ENCODE assay signal across 24 cellular contexts in the genomic region with DNA sequence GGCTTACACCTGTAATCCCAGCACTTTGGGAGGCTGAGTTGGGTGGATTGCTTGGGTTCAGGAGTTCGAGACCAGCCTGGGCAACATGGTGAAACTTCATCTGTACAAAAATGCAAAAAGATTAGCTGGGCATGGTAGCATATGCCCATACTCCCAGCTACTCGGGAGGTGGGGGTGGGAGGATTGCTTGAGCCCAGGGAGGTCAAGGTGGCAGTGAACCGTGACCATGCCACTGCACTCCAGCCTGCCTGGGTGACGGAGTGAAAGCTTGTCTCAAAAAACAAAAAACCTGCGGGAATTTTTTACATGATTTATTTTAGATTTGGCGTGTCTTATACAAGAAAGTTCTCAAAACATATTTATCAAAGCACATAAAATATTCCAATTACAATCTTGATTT.
"Had no signal": no experiment of that assay in that cellular context is flagged by ENCODE, and none has a peak within 500 bp of the region (broad histone marks: within the 10 kb centered on the region; RNA-seq: fewer than 3 reads in every experiment).

No MANE protein-coding gene starts in this region.

- H3K36me3 ChIP-seq: neutrophil, ovary, prostate gland, right lobe of liver, sigmoid colon, transverse colon, upper lobe of right lung, uterus had no signal

- H3K4me1 ChIP-seq: prostate gland, right atrium auricular region, sigmoid colon, tibial artery, transverse colon, upper lobe of right lung, uterus had no signal

- DNase-seq: naive thymus-derived CD4-positive, alpha-beta T cell; natural killer cell; nucleus accumbens; ovary; retina; right lobe of liver; sigmoid colon; small intestine; stimulated activated CD4-positive, alpha-beta T cell treated with anti-CD3 and anti-CD28 coated beads, Interleukin-15, amount 100 ng/mL, for 24 hours; stimulated activated CD4-positive, alpha-beta T cell treated with anti-CD3 and anti-CD28 coated beads, Interleukin-2, amount 100 ng/mL, for 24 hours; stimulated activated CD4-positive, alpha-beta T cell treated with anti-CD3 and anti-CD28 coated beads, Interleukin-2, amount 100 ng/mL, for 48 hours; stimulated activated CD4-positive, alpha-beta T cell treated with anti-CD3 and anti-CD28 coated beads, Interleukin-4, amount 100 ng/mL, for 24 hours; stimulated activated naive B cell treated with anti-CD40 and anti-IgM and Interleukin-4, amounts not matched to agents 10 μg/mL and 1 μg/mL and 100 μg/mL, for 72 hours; stimulated activated naive CD4-positive, alpha-beta T cell treated with Interleukin-2 at 50 U/mL for 16 hours; stomach; tibial artery; transverse colon; upper lobe of right lung; uterus had no signal

- H3K27ac ChIP-seq: neutrophil, ovary, prostate gland, right atrium auricular region, right lobe of liver, sigmoid colon, stomach, thoracic aorta, tibial artery, transverse colon, upper lobe of right lung, uterus had no signal

- H3K27me3 ChIP-seq: ovary, right atrium auricular region, right lobe of liver, tibial artery, transverse colon, uterus had no signal

- H3K4me3 ChIP-seq: ovary, prostate gland, right atrium auricular region, right lobe of liver, sigmoid colon, stomach, thoracic aorta, tibial artery, transverse colon, upper lobe of right lung, uterus had no signal

- ATAC-seq: naive thymus-derived CD4-positive, alpha-beta T cell; natural killer cell; stimulated activated effector memory CD8-positive, alpha-beta T cell treated with anti-CD3 and anti-CD28 coated beads, Interleukin-12 subunit alpha, Interleukin-12 subunit beta, amount 100 ng/mL, for 72 hours; stimulated activated naive B cell treated with anti-CD40 and anti-IgM and Interleukin-4, amounts not matched to agents 10 μg/mL and 1 μg/mL and 100 μg/mL, for 72 hours; upper lobe of right lung had no signal

- H3K9me3 ChIP-seq: neutrophil, ovary, prostate gland, right atrium auricular region, right lobe of liver, sigmoid colon, stomach, thoracic aorta, tibial artery, transverse colon, upper lobe of right lung, uterus had no signal
